In genomic region chr15:75620043-75620775, GRCh38 we compare ENCODE assay signal across 11 cellular contexts. TPM values are rescaled to one million over a fixed set of nuclear protein-coding genes. Genes with fewer than 3 reads are reported as not detected.
A peak's percentile ranks its signal among the peaks of the same experiment; 100 is the strongest.
DNase-seq lines count a peak whose midpoint lies in the region; ATAC-seq, FAIRE-seq and TF ChIP-seq lines count a peak whose summit lies in the region.
"Had no signal": no experiment of that assay in that cellular context is flagged by ENCODE, and none has a peak within 500 bp of the region (broad histone marks: within the 10 kb centered on the region; RNA-seq: fewer than 3 reads in every experiment).

No MANE protein-coding gene starts in this region.

- TF ChIP-seq CTCF in astrocyte (IDR thresholded peaks at IDR 0.05; ENCODE audit: insufficient read depth, low read depth, low read length) (no peak), upper lobe of right lung (IDR thresholded peaks at IDR 0.05) (no peak)

- H3K9ac ChIP-seq in astrocyte (ENCODE audit: low read length), result peak overlapping the region; percentile 75

- H3K27ac Mint-ChIP-seq in activated T-cell treated with anti-CD3 and anti-CD28 coated beads, Interleukin-2, amount 50 U/mL, for 72 hours, result peak overlapping the region; percentile 93
- peak overlapping the region; percentile 94 for H3K27ac Mint-ChIP-seq in astrocyte (ENCODE audit: unreplicated experiment)

- no peak for FAIRE-seq in astrocyte (lab: Jason Lieb, UNC)
- FAIRE-seq: D721Med had no signal

- peaks cover 3 to 11% of the 10 kb centered on the region in 2 donors for H3K36me3 Mint-ChIP-seq in activated T-cell treated with anti-CD3 and anti-CD28 coated beads, Interleukin-2, amount 50 U/mL, for 72 hours (ENCODE audit: insufficient read depth in 2 of 2)
- H3K36me3 Mint-ChIP-seq in astrocyte (ENCODE audit: low read depth, unreplicated experiment), result peaks cover 9% of the 10 kb centered on the region

- H2AFZ ChIP-seq in astrocyte (ENCODE audit: low read depth, low read length), result peak overlapping the region; percentile 23

- no peak for DNase-seq in activated T-cell treated with anti-CD3 and anti-CD28 coated beads, Interleukin-2, amount 50 U/mL, for 72 hours
- DNase-seq in activated T-cell treated with anti-CD3 and anti-CD28 coated beads, Interleukin-2, amount 50 U/mL, for 1 hour, result no peak
- DNase-seq in astrocyte (ENCODE audit: low read depth) (peak; percentile 71), iris pigment epithelial cell (ENCODE audit: low read depth) (peak; percentile 77), upper lobe of right lung (no peak), left lobe of liver (ENCODE audit: low spot score) (no peak), NCI-H748 (lab: John Stamatoyannopoulos, UW; ENCODE audit: unreplicated experiment) (no peak)
- DNase-seq: activated CD4-positive, alpha-beta T cell treated with anti-CD3 and anti-CD28 coated beads, Interleukin-2, amount 50 U/mL, for 4 hours; NCI-H1436 treated with DMSO at 0.1 percent for 48 hours had no signal

- H3K4me2 ChIP-seq in astrocyte (ENCODE audit: low read length), result peak overlapping the region; percentile 81

- H3K27me3 Mint-ChIP-seq in activated T-cell treated with anti-CD3 and anti-CD28 coated beads, Interleukin-2, amount 50 U/mL, for 72 hours (ENCODE audit: low read depth), result no peaks in the 10 kb centered on the region
- no peaks in the 10 kb centered on the region for H3K27me3 Mint-ChIP-seq in astrocyte (ENCODE audit: low read depth, unreplicated experiment)

- no peaks in the 10 kb centered on the region for H3K9me3 ChIP-seq in astrocyte (ENCODE audit: insufficient read depth, low read depth, low read length)
- no peaks in the 10 kb centered on the region for H3K9me3 ChIP-seq in upper lobe of right lung

- H3K9me3 Mint-ChIP-seq in activated T-cell treated with anti-CD3 and anti-CD28 coated beads, Interleukin-2, amount 50 U/mL, for 72 hours, result no peaks in the 10 kb centered on the region
- no peaks in the 10 kb centered on the region for H3K9me3 Mint-ChIP-seq in astrocyte (ENCODE audit: unreplicated experiment)

- H3K79me2 ChIP-seq in astrocyte (ENCODE audit: insufficient read depth, low read length), result no peaks in the 10 kb centered on the region

- no peaks in the 10 kb centered on the region for H3K27me3 ChIP-seq in astrocyte (ENCODE audit: insufficient read depth, low read length)
- no peaks in the 10 kb centered on the region for H3K27me3 ChIP-seq in upper lobe of right lung

- H3K36me3 ChIP-seq in astrocyte (ENCODE audit: insufficient read depth, low read length) (peaks cover 23% of the 10 kb centered on the region), upper lobe of right lung (peaks cover 50% of the 10 kb centered on the region)

- peaks cover 43% of the 10 kb centered on the region for H3K4me1 Mint-ChIP-seq in activated T-cell treated with anti-CD3 and anti-CD28 coated beads, Interleukin-2, amount 50 U/mL, for 72 hours (ENCODE audit: low read depth)
- peaks cover 15% of the 10 kb centered on the region for H3K4me1 Mint-ChIP-seq in astrocyte (ENCODE audit: low read depth, unreplicated experiment)

- H3K4me3 ChIP-seq in astrocyte (ENCODE audit: insufficient read depth, low read depth, low read length) (no peak overlapping the region), upper lobe of right lung (peak overlapping the region; percentile 12)

- H3K27ac ChIP-seq in astrocyte (ENCODE audit: low read depth, low read length) (peak overlapping the region; percentile 79), upper lobe of right lung (peak overlapping the region; percentile 72)

- intact Hi-C loops in upper lobe of right lung (cut with DNase I), result no loop called here

- H3K4me1 ChIP-seq in astrocyte (ENCODE audit: insufficient read depth, low read length) (peaks cover 14% of the 10 kb centered on the region), upper lobe of right lung (peaks cover 21% of the 10 kb centered on the region)

- no peak overlapping the region for H3K4me3 Mint-ChIP-seq in activated T-cell treated with anti-CD3 and anti-CD28 coated beads, Interleukin-2, amount 50 U/mL, for 72 hours
- peak overlapping the region; percentile 47 for H3K4me3 Mint-ChIP-seq in astrocyte (ENCODE audit: unreplicated experiment)

- no peak for ATAC-seq in activated T-cell treated with anti-CD3 and anti-CD28 coated beads, Interleukin-2, amount 50 U/mL, for 72 hours (replicated peaks in 1 of 2)
- peak; percentile 40 for ATAC-seq in upper lobe of right lung
- no peak for ATAC-seq in left lobe of liver
- ATAC-seq in HG03135 (IDR thresholded peaks at IDR 0.05; ENCODE audit: unreplicated experiment), result no peak

- no peaks in the 10 kb centered on the region for H4K20me1 ChIP-seq in astrocyte (ENCODE audit: insufficient read depth, low read length)

RNA-seq across cellular contexts. Expression of gene SNUPN, which starts 5.3 kb away (rescaled TPM):
- 10 to 100 TPM; 22.4 to 26.2 TPM for total RNA-seq in activated T-cell treated with anti-CD3 and anti-CD28 coated beads, Interleukin-2, amount 50 U/mL, for 72 hours
- 15.9 and 17.0 TPM in 2 replicates for total RNA-seq in astrocyte
- 23.5 TPM for total RNA-seq in upper lobe of right lung
- total RNA-seq in left lobe of liver, result 10.1 TPM

RNA-seq across cellular contexts. Expression of gene IMP3, which starts 19.8 kb away (rescaled TPM):
- total RNA-seq in activated T-cell treated with anti-CD3 and anti-CD28 coated beads, Interleukin-2, amount 50 U/mL, for 72 hours, result 10 to 100 TPM; 57.5 to 61.0 TPM
- 43.9 and 48.4 TPM in 2 replicates for total RNA-seq in astrocyte
- total RNA-seq in upper lobe of right lung, result 54.9 TPM
- 42.0 TPM for total RNA-seq in left lobe of liver

RNA-seq across cellular contexts. Expression of gene SNX33, which starts 27.5 kb away (rescaled TPM):
- total RNA-seq in activated T-cell treated with anti-CD3 and anti-CD28 coated beads, Interleukin-2, amount 50 U/mL, for 72 hours, result 1 to 10 TPM; 1.5 to 3.1 TPM
- 22.3 and 25.6 TPM in 2 replicates for total RNA-seq in astrocyte
- total RNA-seq in upper lobe of right lung, result 31.0 TPM
- 12.7 TPM for total RNA-seq in left lobe of liver

RNA-seq across cellular contexts. Expression of gene PTPN9, which starts 41.1 kb away (rescaled TPM):
- 10 to 100 TPM; 20.3 to 26.1 TPM for total RNA-seq in activated T-cell treated with anti-CD3 and anti-CD28 coated beads, Interleukin-2, amount 50 U/mL, for 72 hours
- total RNA-seq in astrocyte (34.7 and 37.5 TPM in 2 replicates), upper lobe of right lung (26.0 TPM), left lobe of liver (9.2 TPM)

Comparison
In these comparisons a context has a peak if more than half of its experiments do, and no peak if none do; other contexts are left out.
1. DNase-seq: peak in astrocyte (single experiment) and iris pigment epithelial cell (single experiment); none in activated T-cell treated with anti-CD3 and anti-CD28 coated beads, Interleukin-2, amount 50 U/mL, for 72 hours (0 of 2), activated T-cell treated with anti-CD3 and anti-CD28 coated beads, Interleukin-2, amount 50 U/mL, for 1 hour (single experiment), upper lobe of right lung (single experiment), left lobe of liver (single experiment) and NCI-H748 (single experiment).